In the genomic region with DNA sequence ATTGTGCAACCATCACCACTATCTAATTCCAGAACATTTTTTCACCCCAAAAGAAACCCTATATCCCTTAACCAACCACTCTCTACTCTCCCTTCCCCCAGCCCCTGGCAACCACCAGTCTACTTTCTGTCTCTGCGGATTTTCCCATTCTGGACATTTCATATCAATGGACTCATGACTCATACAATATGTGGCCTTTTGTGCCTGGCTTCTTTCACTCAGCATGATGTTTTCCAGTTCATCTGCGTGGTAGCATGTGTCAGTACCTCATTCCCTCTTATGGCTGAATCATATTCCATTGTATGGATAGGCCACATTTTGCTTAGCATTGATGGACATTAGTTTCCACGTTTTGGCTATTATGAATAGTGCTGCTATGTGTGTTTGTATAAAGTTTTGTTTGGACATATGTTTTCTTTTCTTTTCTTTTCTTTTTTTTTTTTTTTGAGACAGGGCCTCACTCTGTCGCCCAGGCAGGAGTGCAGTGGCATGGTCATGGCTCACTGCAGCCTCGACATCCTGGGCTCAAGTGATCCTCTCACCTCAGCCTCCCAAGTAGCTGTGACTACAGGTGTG, we compare ENCODE assay signal across 15 cellular contexts.
DNase-seq lines count a peak whose midpoint lies in the region; ATAC-seq and TF ChIP-seq lines count a peak whose summit lies in the region.
"Had no signal": no experiment of that assay in that cellular context is flagged by ENCODE, and none has a peak within 500 bp of the region (broad histone marks: within the 10 kb centered on the region; RNA-seq: fewer than 3 reads in every experiment).

No MANE protein-coding gene starts in this region.

- H3K27ac ChIP-seq in HEK293 (ENCODE audit: extremely low read depth, low read depth, low read length) = no peak overlapping the region
- H3K27ac ChIP-seq: C4-2B, uterus had no signal

- H3K36me3 ChIP-seq in HEK293 (ENCODE audit: control insufficient read depth in 2 of 2, insufficient read depth in 1 of 2, low read length in 2 of 2) = no peaks in the 10 kb centered on the region
- H3K36me3 ChIP-seq: adrenal gland, uterus had no signal

- DNase-seq in RPMI7951 (ENCODE audit: low read depth) = peak; percentile 93
- DNase-seq in dermis blood vessel endothelial cell = peak; percentile 63
- peak; percentile 61 for DNase-seq in non-pigmented ciliary epithelial cell (ENCODE audit: low read depth)
- no peak for DNase-seq in amygdala (lab: John Stamatoyannopoulos, UW)
- DNase-seq in hippocampal formation (lab: John Stamatoyannopoulos, UW) = no peak
- no peak for DNase-seq in left colon
- DNase-seq: activated CD4-positive, CD25-positive, alpha-beta regulatory T cell treated with anti-CD3 and anti-CD28 coated beads, Interleukin-2, amount 50 U/mL, for 72 hours; head of caudate nucleus; NCI-H1092; NCI-H345; stimulated activated naive B cell treated with anti-CD40 and anti-IgM and Interleukin-4, amounts not matched to agents 10 μg/mL and 1 μg/mL and 100 μg/mL, for 72 hours; uterus had no signal

- POLR2A ChIA-PET in HEK293 (lab: Yijun Ruan, JAX) = no interaction called here

- no peak for ATAC-seq in left colon
- ATAC-seq: stimulated activated naive B cell treated with anti-CD40 and anti-IgM and Interleukin-4, amounts not matched to agents 10 μg/mL and 1 μg/mL and 100 μg/mL, for 72 hours had no signal

- no peaks in the 10 kb centered on the region; the same call in 1 of the 2 replicates for H3K4me1 ChIP-seq in HEK293 (ENCODE audit: control insufficient read depth, insufficient read depth, low read length)
- H3K4me1 ChIP-seq: adrenal gland had no signal

- no peak for TF ChIP-seq CTCF in HEK293 (tag by site-specific recombination; IDR thresholded peaks at IDR 0.05)

- intact Hi-C loops in left colon (cut with DNase I, micrococcal nuclease) = no loop called here

- CTCF ChIA-PET in HEK293 (lab: Yijun Ruan, JAX) = no interaction called here

- H3K9me3 ChIP-seq in HEK293 (ENCODE audit: control insufficient read depth, insufficient read depth, low read depth, low read length) = no peaks in the 10 kb centered on the region
- H3K9me3 ChIP-seq: adrenal gland, uterus had no signal

- H3K4me3 ChIP-seq in HEK293 (ENCODE audit: low read depth, low read length) = no peak overlapping the region
- H3K4me3 ChIP-seq: adrenal gland, uterus had no signal

TF ChIP-seq in HEK293, 187 proteins besides CTCF, POLR2A, EP300 and RAD21:
- TF ChIP-seq SETDB1 (IDR thresholded peaks at IDR 0.05; ENCODE audit: insufficient read length, low read length) (peak; percentile 59), ZBTB11 (tag by site-specific recombination; conservative IDR thresholded peaks at IDR 0.05; ENCODE audit: low read depth) (no peak), ZNF324 (tag by site-specific recombination; IDR thresholded peaks at IDR 0.05) (no peak), ZBTB10 (tag by site-specific recombination; IDR thresholded peaks at IDR 0.05) (no peak), PRDM1 (tag by site-specific recombination; IDR thresholded peaks at IDR 0.05) (no peak), ZBTB49 (tag by site-specific recombination; IDR thresholded peaks at IDR 0.05; ENCODE audit: low read depth) (no peak), ZNF600 (tag by site-specific recombination; IDR thresholded peaks at IDR 0.05) (0 out of 2 replicates have a peak, but pooled peaks have one; percentile 10), ZNF473 (tag by site-specific recombination; IDR thresholded peaks at IDR 0.05) (no peak)
- TF ChIP-seq, protein P1, sequence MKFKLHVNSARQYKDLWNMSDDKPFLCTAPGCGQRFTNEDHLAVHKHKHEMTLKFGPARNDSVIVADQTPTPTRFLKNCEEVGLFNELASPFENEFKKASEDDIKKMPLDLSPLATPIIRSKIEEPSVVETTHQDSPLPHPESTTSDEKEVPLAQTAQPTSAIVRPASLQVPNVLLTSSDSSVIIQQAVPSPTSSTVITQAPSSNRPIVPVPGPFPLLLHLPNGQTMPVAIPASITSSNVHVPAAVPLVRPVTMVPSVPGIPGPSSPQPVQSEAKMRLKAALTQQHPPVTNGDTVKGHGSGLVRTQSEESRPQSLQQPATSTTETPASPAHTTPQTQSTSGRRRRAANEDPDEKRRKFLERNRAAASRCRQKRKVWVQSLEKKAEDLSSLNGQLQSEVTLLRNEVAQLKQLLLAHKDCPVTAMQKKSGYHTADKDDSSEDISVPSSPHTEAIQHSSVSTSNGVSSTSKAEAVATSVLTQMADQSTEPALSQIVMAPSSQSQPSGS (tag by site-specific recombination; IDR thresholded peaks at IDR 0.05; ENCODE audit: low read depth) = no peak
TF ChIP-seq in HEK293: peak in this region for 2.

Comparison
In these comparisons a context has a peak if more than half of its experiments do, and no peak if none do; other contexts are left out.
1. DNase-seq: peak in RPMI7951 (single experiment), dermis blood vessel endothelial cell (single experiment) and non-pigmented ciliary epithelial cell (single experiment); none in amygdala (0 of 56), hippocampal formation (0 of 2) and left colon (0 of 2).